In genomic region chr4:133592106-133592505, GRCh38 we compare ENCODE assay signal across 2 cellular contexts.
TF ChIP-seq lines count a peak whose summit lies in the region.

No MANE protein-coding gene starts in this region.

TF ChIP-seq in GM23338, 12 proteins besides CTCF, POLR2A, EP300 and RAD21:
- TF ChIP-seq ZNF462 (CRISPR knock-in tag; IDR thresholded peaks at IDR 0.05) (no peak), STAT1 (IDR thresholded peaks at IDR 0.05; ENCODE audit: unreplicated experiment) (no peak), POLR2AphosphoS5 (IDR thresholded peaks at IDR 0.05; ENCODE audit: low read depth) (no peak), ETS1 (IDR thresholded peaks at IDR 0.05) (no peak), EZH2phosphoT487 (IDR thresholded peaks at IDR 0.05; ENCODE audit: unreplicated experiment) (no peak), CREB1 (CRISPR knock-in tag; IDR thresholded peaks at IDR 0.05; ENCODE audit: low read depth) (no peak), EZH2 (IDR thresholded peaks at IDR 0.05; ENCODE audit: low read depth, unreplicated experiment) (no peak), REST (IDR thresholded peaks at IDR 0.05; ENCODE audit: unreplicated experiment) (no peak), JUNB (IDR thresholded peaks at IDR 0.05; ENCODE audit: unreplicated experiment) (no peak), ZNF114 (CRISPR knock-in tag; IDR thresholded peaks at IDR 0.05) (no peak), ZNF331 (CRISPR knock-in tag; IDR thresholded peaks at IDR 0.05; ENCODE audit: low read depth) (no peak), NANOG (IDR thresholded peaks at IDR 0.05; ENCODE audit: borderline replicate concordance) (no peak)
TF ChIP-seq in GM23338: peak in this region for 0.

TF ChIP-seq in WTC11, 78 proteins besides CTCF, POLR2A, EP300 and RAD21 (continued from another document):
- TF ChIP-seq ZNF532 (CRISPR knock-in tag; IDR thresholded peaks at IDR 0.05; ENCODE audit: borderline replicate concordance) (no peak), CREM (CRISPR knock-in tag; IDR thresholded peaks at IDR 0.05) (no peak), ZNF416 (CRISPR knock-in tag; IDR thresholded peaks at IDR 0.05) (no peak), ZBTB21 (CRISPR knock-in tag; IDR thresholded peaks at IDR 0.05; ENCODE audit: borderline replicate concordance) (no peak), E2F5 (CRISPR knock-in tag; IDR thresholded peaks at IDR 0.05) (no peak), FOXP1 (CRISPR knock-in tag; IDR thresholded peaks at IDR 0.05; ENCODE audit: borderline replicate concordance) (no peak), PRRX2 (CRISPR knock-in tag; IDR thresholded peaks at IDR 0.05) (no peak), JUN (CRISPR knock-in tag; IDR thresholded peaks at IDR 0.05) (no peak), NR2C2 (CRISPR knock-in tag; IDR thresholded peaks at IDR 0.05) (no peak), OVOL2 (CRISPR knock-in tag; IDR thresholded peaks at IDR 0.05; ENCODE audit: borderline replicate concordance) (no peak)
TF ChIP-seq in WTC11: peak in this region for 0.
